8 cellular contexts compared by ENCODE assay signal in genomic region chr16:66928702-66929388, GRCh38. TPM values are rescaled to one million over a fixed set of nuclear protein-coding genes. Genes with fewer than 3 reads are reported as not detected.
DNase-seq lines count a peak whose midpoint lies in the region; ATAC-seq and TF ChIP-seq lines count a peak whose summit lies in the region.

No MANE protein-coding gene starts in this region.

- H3K36me3 Mint-ChIP-seq in activated CD4-positive, alpha-beta memory T cell treated with anti-CD3 and anti-CD28 coated beads, Interleukin-2, amount 10 ng/mL, durations not matched to agents 7 days and 5 days (ENCODE audit: low read depth), result peaks cover 26% of the 10 kb centered on the region

- POLR2A ChIA-PET in BJ (lab: Charles Lee) (no interaction called here), HEK293 (lab: Yijun Ruan, JAX) (interaction anchor here (0.9 to 1.3 kb wide), 7 partner anchors 9 to 36 kb away, joined by 3 to 11 read pairs (median 5); no protein-coding TSS in a partner anchor)
- POLR2A ChIA-PET in activated CD4-positive, alpha-beta memory T cell treated with anti-CD3 and anti-CD28 coated beads, Interleukin-2, amount 10 ng/mL, durations not matched to agents 7 days and 5 days (lab: Charles Lee), result interaction anchor here (1.4 to 1.5 kb wide), 3 partner anchors 33 to 98 kb away, joined by 4 read pairs; partner anchors contain the start of gene NAE1

- H3K9me3 ChIP-seq in HEK293 (ENCODE audit: control insufficient read depth, insufficient read depth, low read depth, low read length), result no peaks in the 10 kb centered on the region
- H3K9me3 ChIP-seq in effector memory CD4-positive, alpha-beta T cell (ENCODE audit: control insufficient read depth, low read length), result no peaks in the 10 kb centered on the region

- peak; percentile 56 for TF ChIP-seq CTCF in BJ (IDR thresholded peaks at IDR 0.05; ENCODE audit: insufficient read depth, low read depth, low read length)
- peak; percentile 66 for TF ChIP-seq CTCF in HEK293 (tag by site-specific recombination; IDR thresholded peaks at IDR 0.05)

- CTCF ChIA-PET in BJ (lab: Yijun Ruan, JAX), result interaction anchor here (0.6 to 5.4 kb wide), 14 partner anchors 9 to 522 kb away, joined by 3 to 118 read pairs (median 3); partner anchors contain the start of gene CDH16
- CTCF ChIA-PET in HEK293 (lab: Yijun Ruan, JAX), result interaction anchor here (0.6 to 15.1 kb wide), 15 partner anchors 8 to 618 kb away, joined by 3 to 268 read pairs (median 4); partner anchors contain the start of gene CDH16
- CTCF ChIA-PET in activated CD4-positive, alpha-beta memory T cell treated with anti-CD3 and anti-CD28 coated beads, Interleukin-2, amount 10 ng/mL, durations not matched to agents 7 days and 5 days (lab: Charles Lee), result interaction anchor here (0.6 to 4.1 kb wide), 16 partner anchors 18 to 187 kb away, joined by 3 to 57 read pairs (median 4); partner anchors contain the start of genes NAE1 and PDP2

- DNase-seq in BJ (ENCODE audit: low read depth), result no peak
- peak; percentile 64 for DNase-seq in activated CD4-positive, alpha-beta memory T cell treated with anti-CD3 and anti-CD28 coated beads, Interleukin-2, amount 10 ng/mL, durations not matched to agents 7 days and 5 days
- peak; percentile 59 for DNase-seq in iPS-NIHi11 (ENCODE audit: low spot score)
- DNase-seq in NCI-H345 treated with DMSO at 0.1 percent for 48 hours (lab: John Stamatoyannopoulos, UW; ENCODE audit: unreplicated experiment), result no peak
- no peak for DNase-seq in effector CD8-positive, alpha-beta T cell (lab: John Stamatoyannopoulos, UW)
- DNase-seq in effector memory CD4-positive, alpha-beta T cell, result no peak

- ATAC-seq in GM21576 (IDR thresholded peaks at IDR 0.05; ENCODE audit: unreplicated experiment), result no peak

- no peak overlapping the region for H3K27ac Mint-ChIP-seq in activated CD4-positive, alpha-beta memory T cell treated with anti-CD3 and anti-CD28 coated beads, Interleukin-2, amount 10 ng/mL, durations not matched to agents 7 days and 5 days

- H3K4me1 Mint-ChIP-seq in activated CD4-positive, alpha-beta memory T cell treated with anti-CD3 and anti-CD28 coated beads, Interleukin-2, amount 10 ng/mL, durations not matched to agents 7 days and 5 days, result peaks cover 44% of the 10 kb centered on the region

- no peak overlapping the region for H3K27ac ChIP-seq in HEK293 (ENCODE audit: extremely low read depth, low read depth, low read length)
- H3K27ac ChIP-seq in effector memory CD4-positive, alpha-beta T cell (ENCODE audit: insufficient read depth, low read length, poor library complexity, severe bottlenecking), result no peak overlapping the region

- H3K27me3 ChIP-seq in BJ (ENCODE audit: control insufficient read depth, insufficient read depth, low read length), result peaks cover 1% of the 10 kb centered on the region; the same call in 1 of the 2 replicates
- peaks cover 12% of the 10 kb centered on the region for H3K27me3 ChIP-seq in effector memory CD4-positive, alpha-beta T cell (replicated peaks; ENCODE audit: control insufficient read depth, insufficient read depth, low read length, poor library complexity, severe bottlenecking)

- no peak overlapping the region for H3K4me3 ChIP-seq in BJ (ENCODE audit: low read depth, low read length)
- no peak overlapping the region for H3K4me3 ChIP-seq in HEK293 (ENCODE audit: low read depth, low read length)
- no peak overlapping the region for H3K4me3 ChIP-seq in effector memory CD4-positive, alpha-beta T cell (ENCODE audit: insufficient read depth, low read depth, low read length, poor library complexity, severe bottlenecking)

- peaks cover 6% of the 10 kb centered on the region; the same call in 1 of the 2 replicates for H3K36me3 ChIP-seq in BJ (ENCODE audit: control insufficient read depth, insufficient read depth, low read length)
- H3K36me3 ChIP-seq in HEK293 (ENCODE audit: control insufficient read depth in 2 of 2, insufficient read depth in 1 of 2, low read length in 2 of 2), result peaks cover 4 to 16% of the 10 kb centered on the region in 2 experiments; a peak in 2 of 3 replicates
- peaks cover 7% of the 10 kb centered on the region for H3K36me3 ChIP-seq in effector memory CD4-positive, alpha-beta T cell (ENCODE audit: control insufficient read depth, insufficient read depth, low read length)

- H3K9me3 Mint-ChIP-seq in activated CD4-positive, alpha-beta memory T cell treated with anti-CD3 and anti-CD28 coated beads, Interleukin-2, amount 10 ng/mL, durations not matched to agents 7 days and 5 days, result no peaks in the 10 kb centered on the region

- H3K27me3 Mint-ChIP-seq in activated CD4-positive, alpha-beta memory T cell treated with anti-CD3 and anti-CD28 coated beads, Interleukin-2, amount 10 ng/mL, durations not matched to agents 7 days and 5 days, result peaks cover 18% of the 10 kb centered on the region

- no peak overlapping the region for H3K4me3 Mint-ChIP-seq in activated CD4-positive, alpha-beta memory T cell treated with anti-CD3 and anti-CD28 coated beads, Interleukin-2, amount 10 ng/mL, durations not matched to agents 7 days and 5 days

- H3K4me1 ChIP-seq in HEK293 (ENCODE audit: control insufficient read depth, insufficient read depth, low read length), result no peaks in the 10 kb centered on the region; the same call in 1 of the 2 replicates
- H3K4me1 ChIP-seq in effector memory CD4-positive, alpha-beta T cell (ENCODE audit: control insufficient read depth, insufficient read depth, low read length, poor library complexity, severe bottlenecking), result peaks cover 14% of the 10 kb centered on the region

TF ChIP-seq in HEK293, 187 proteins besides CTCF, POLR2A, EP300 and RAD21:
- TF ChIP-seq ZNF121 (tag by site-specific recombination; IDR thresholded peaks at IDR 0.05) (peak; percentile 95), INSM2 (tag by site-specific recombination; IDR thresholded peaks at IDR 0.05) (no peak)

RNA-seq across cellular contexts. Expression of gene RRAD, which starts 3.5 kb away (rescaled TPM):
- 1.8 and 3.8 TPM in 2 replicates for polyA plus RNA-seq in BJ (2011; rRNA removed)
- polyA minus RNA-seq in BJ (2011; rRNA and poly(A)+ RNA removed), result 0.57 and 1.6 TPM in 2 replicates
- 1 to 10 TPM; 1.0 to 1.3 TPM for total RNA-seq in activated CD4-positive, alpha-beta memory T cell treated with anti-CD3 and anti-CD28 coated beads, Interleukin-2, amount 10 ng/mL, durations not matched to agents 7 days and 5 days

RNA-seq across cellular contexts. Expression of gene CIAO2B, which starts 5.4 kb away (rescaled TPM):
- polyA plus RNA-seq in BJ (2011; rRNA removed), result 155 and 171 TPM in 2 replicates
- polyA minus RNA-seq in BJ (2011; rRNA and poly(A)+ RNA removed), result 79.3 and 107 TPM in 2 replicates
- 100 to 1,000 TPM; 116 to 121 TPM for total RNA-seq in activated CD4-positive, alpha-beta memory T cell treated with anti-CD3 and anti-CD28 coated beads, Interleukin-2, amount 10 ng/mL, durations not matched to agents 7 days and 5 days

RNA-seq across cellular contexts. Expression of gene CES2, which starts 6.5 kb away (rescaled TPM):
- polyA plus RNA-seq in BJ (2011; rRNA removed), result 23.8 and 33.3 TPM in 2 replicates
- 22.5 and 32.9 TPM in 2 replicates for polyA minus RNA-seq in BJ (2011; rRNA and poly(A)+ RNA removed)
- 10 to 100 TPM; 32.9 to 33.5 TPM for total RNA-seq in activated CD4-positive, alpha-beta memory T cell treated with anti-CD3 and anti-CD28 coated beads, Interleukin-2, amount 10 ng/mL, durations not matched to agents 7 days and 5 days

RNA-seq across cellular contexts. Expression of gene CDH16, which starts 10.2 kb away (rescaled TPM):
- not detected in 2 replicates for polyA plus RNA-seq in BJ (2011; rRNA removed)
- not detected in 2 replicates for polyA minus RNA-seq in BJ (2011; rRNA and poly(A)+ RNA removed)
- total RNA-seq in activated CD4-positive, alpha-beta memory T cell treated with anti-CD3 and anti-CD28 coated beads, Interleukin-2, amount 10 ng/mL, durations not matched to agents 7 days and 5 days, result not detected

RNA-seq across cellular contexts. Expression of gene CES3, which starts 32.2 kb away (rescaled TPM):
- polyA plus RNA-seq in BJ (2011; rRNA removed), result 0.07 and 0.13 TPM in 2 replicates
- polyA minus RNA-seq in BJ (2011; rRNA and poly(A)+ RNA removed), result 0.31 TPM in 1 of 2 replicates, not detected in the other
- total RNA-seq in activated CD4-positive, alpha-beta memory T cell treated with anti-CD3 and anti-CD28 coated beads, Interleukin-2, amount 10 ng/mL, durations not matched to agents 7 days and 5 days, result 1 to 10 TPM; 6.1 to 6.3 TPM

Comparison
In these comparisons a context has a peak if more than half of its experiments do, and no peak if none do; other contexts are left out.
1. DNase-seq: peak in activated CD4-positive, alpha-beta memory T cell treated with anti-CD3 and anti-CD28 coated beads, Interleukin-2, amount 10 ng/mL, durations not matched to agents 7 days and 5 days (single experiment) and iPS-NIHi11 (single experiment); none in BJ (single experiment), NCI-H345 treated with DMSO at 0.1 percent for 48 hours (single experiment), effector CD8-positive, alpha-beta T cell (single experiment) and effector memory CD4-positive, alpha-beta T cell (0 of 3).